ENCODE assay signal across 9 cellular contexts in genomic region chr17:83053779-83054451, GRCh38. TPM values are rescaled to one million over a fixed set of nuclear protein-coding genes. Genes with fewer than 3 reads are reported as not detected.
DNase-seq lines count a peak whose midpoint lies in the region; ATAC-seq and TF ChIP-seq lines count a peak whose summit lies in the region.
"Had no signal": no experiment of that assay in that cellular context is flagged by ENCODE, and none has a peak within 500 bp of the region (broad histone marks: within the 10 kb centered on the region; RNA-seq: fewer than 3 reads in every experiment).

No MANE protein-coding gene starts in this region.

- H3K4me3 ChIP-seq in body of pancreas (no peak overlapping the region), mucosa of rectum (ENCODE audit: low read length in 2 of 2) (no peak overlapping the region), vagina (no peak overlapping the region)

- no peaks in the 10 kb centered on the region for H3K36me3 Mint-ChIP-seq in activated naive CD4-positive, alpha-beta T cell treated with anti-CD3 and anti-CD28 coated beads for 36 hours (ENCODE audit: low read depth)

- H3K36me3 ChIP-seq in body of pancreas (replicated peaks in 1 of 2; ENCODE audit: insufficient read depth in 1 of 2, low read depth in 2 of 2) = no peaks in the 10 kb centered on the region
- H3K36me3 ChIP-seq in mucosa of rectum (ENCODE audit: control insufficient read depth in 2 of 2, insufficient read depth in 2 of 2, low read length in 2 of 2) = no peaks in the 10 kb centered on the region
- no peaks in the 10 kb centered on the region for H3K36me3 ChIP-seq in vagina

- CTCF ChIA-PET in activated naive CD4-positive, alpha-beta T cell treated with anti-CD3 and anti-CD28 coated beads for 36 hours (lab: Charles Lee) = no interaction called here

- H3K4me3 Mint-ChIP-seq in activated naive CD4-positive, alpha-beta T cell treated with anti-CD3 and anti-CD28 coated beads for 36 hours = no peak overlapping the region

- no peaks in the 10 kb centered on the region for H3K27me3 Mint-ChIP-seq in activated naive CD4-positive, alpha-beta T cell treated with anti-CD3 and anti-CD28 coated beads for 36 hours (ENCODE audit: low read depth)

- H3K27ac ChIP-seq in body of pancreas (peak overlapping the region; percentile 22 to 94 (median 75)), mucosa of rectum (ENCODE audit: low read depth in 2 of 2, low read length in 2 of 2) (peak overlapping the region; percentile 63 to 65), vagina (peak overlapping the region; percentile 97)

- 59 to 85% methylated on average over 13 of the region's 13 CpGs for WGBS in body of pancreas, 2 donors

- ATAC-seq in body of pancreas = no peak
- no peak for ATAC-seq in GM18867 (IDR thresholded peaks at IDR 0.05; ENCODE audit: unreplicated experiment)

- intact Hi-C loops in activated naive CD4-positive, alpha-beta T cell treated with anti-CD3 and anti-CD28 coated beads for 36 hours (cut with micrococcal nuclease) = loop anchor here (5.0 to 10.0 kb wide), 3 partner anchors 172 to 739 kb away; partner anchors contain the start of genes CD7 and FN3KRP
- intact Hi-C loops in body of pancreas (cut with DNase I) = no loop called here
- intact Hi-C loops in vagina (cut with DNase I) = no loop called here

- H3K9me3 Mint-ChIP-seq in activated naive CD4-positive, alpha-beta T cell treated with anti-CD3 and anti-CD28 coated beads for 36 hours = no peaks in the 10 kb centered on the region

- peaks cover 21% of the 10 kb centered on the region for H3K4me1 Mint-ChIP-seq in activated naive CD4-positive, alpha-beta T cell treated with anti-CD3 and anti-CD28 coated beads for 36 hours (ENCODE audit: low read depth)

- peak overlapping the region in 1 of 2 donors; percentile 0 for H3K9ac ChIP-seq in mucosa of rectum (ENCODE audit: low read depth in 1 of 2, low read length in 2 of 2)

- no peaks in the 10 kb centered on the region for H3K27me3 ChIP-seq in body of pancreas
- no peaks in the 10 kb centered on the region for H3K27me3 ChIP-seq in mucosa of rectum (ENCODE audit: control insufficient read depth in 2 of 2, insufficient read depth in 2 of 2, low read length in 2 of 2)
- no peaks in the 10 kb centered on the region for H3K27me3 ChIP-seq in vagina

- H3K9me3 ChIP-seq in body of pancreas = no peaks in the 10 kb centered on the region
- no peaks in the 10 kb centered on the region for H3K9me3 ChIP-seq in mucosa of rectum (ENCODE audit: control insufficient read depth in 2 of 2, low read length in 2 of 2)
- H3K9me3 ChIP-seq in vagina = no peaks in the 10 kb centered on the region

- TF ChIP-seq POLR2A in body of pancreas (IDR thresholded peaks at IDR 0.05) = peak in 1 of 3 donors; percentile 56
- no peak for TF ChIP-seq POLR2A in vagina (IDR thresholded peaks at IDR 0.05)

- peak overlapping the region; percentile 61 for H3K27ac Mint-ChIP-seq in activated naive CD4-positive, alpha-beta T cell treated with anti-CD3 and anti-CD28 coated beads for 36 hours

- TF ChIP-seq CTCF in body of pancreas (IDR thresholded peaks at IDR 0.05) = no peak
- no peak for TF ChIP-seq CTCF in vagina (IDR thresholded peaks at IDR 0.05)

- H3K4me1 ChIP-seq in body of pancreas (peaks cover 18% of the 10 kb centered on the region), mucosa of rectum (ENCODE audit: control insufficient read depth in 2 of 2, insufficient read depth in 2 of 2, low read length in 2 of 2) (peaks cover 10 to 18% of the 10 kb centered on the region in 2 donors), vagina (peaks cover 44% of the 10 kb centered on the region)

- in situ Hi-C loops in G401 (cut with HindIII; ENCODE audit: low sequenced_read_pairs) = no loop called here

- no peak for DNase-seq in activated naive CD4-positive, alpha-beta T cell treated with anti-CD3 and anti-CD28 coated beads for 36 hours
- no peak for DNase-seq in activated naive CD4-positive, alpha-beta T cell (lab: John Stamatoyannopoulos, UW)
- DNase-seq in body of pancreas (peak in 1 of 4 donors; percentile 79), vagina (ENCODE audit: extremely low spot score in 2 of 2) (peak in 1 of 2 donors; percentile 84), DMS 273 treated with DMSO at 0.1 percent for 48 hours (lab: John Stamatoyannopoulos, UW) (no peak), G401 (ENCODE audit: low spot score) (no peak)
- DNase-seq: MM.1S had no signal

RNA-seq across cellular contexts. Expression of gene METRNL, which starts 25.5 kb away (rescaled TPM):
- 10 to 100 TPM; 14.4 to 15.2 TPM for total RNA-seq in activated naive CD4-positive, alpha-beta T cell treated with anti-CD3 and anti-CD28 coated beads for 36 hours
- total RNA-seq in body of pancreas (10 to 100 TPM; 21.3 to 26.4 TPM), vagina (156 TPM)
- 27.8 and 31.9 TPM in 2 replicates for total RNA-seq in G401 (2014; rRNA removed; shearing (Covaris generic))
